In genomic region chr12:82687020-82687951, GRCh38 we compare ENCODE assay signal across 8 cellular contexts. TPM values are rescaled to one million over a fixed set of nuclear protein-coding genes. Genes with fewer than 3 reads are reported as not detected.
DNase-seq lines count a peak whose midpoint lies in the region; ATAC-seq and TF ChIP-seq lines count a peak whose summit lies in the region.

No MANE protein-coding gene starts in this region.

- H2AFZ ChIP-seq in neuronal stem cell (ENCODE audit: low read length) = peak overlapping the region; percentile 98

- H3K14ac ChIP-seq in neuronal stem cell (ENCODE audit: low read length) = no peak overlapping the region

- TF ChIP-seq CTCF in fibroblast of the aortic adventitia (IDR thresholded peaks at IDR 0.05; ENCODE audit: insufficient read depth, low read length) (no peak), suprapubic skin (IDR thresholded peaks at IDR 0.05) (no peak)

- peak overlapping the region; percentile 93 for H3K18ac ChIP-seq in neuronal stem cell (ENCODE audit: low read length)

- H3K4me3 ChIP-seq in fibroblast of the aortic adventitia (ENCODE audit: low read depth, low read length) = peak overlapping the region; percentile 94
- H3K4me3 ChIP-seq in neuronal stem cell (ENCODE audit: low read length in 2 of 2) = peak overlapping the region; percentile 72 to 96
- H3K4me3 ChIP-seq in suprapubic skin = peak overlapping the region; percentile 71

- H4K91ac ChIP-seq in neuronal stem cell (ENCODE audit: low read depth, low read length, poor library complexity) = no peak overlapping the region

- H3K4me1 ChIP-seq in neuronal stem cell (ENCODE audit: control insufficient read depth in 2 of 2, insufficient read depth in 1 of 2, low read depth in 1 of 2, low read length in 2 of 2) = peaks cover 2 to 4% of the 10 kb centered on the region in 2 donors
- H3K4me1 ChIP-seq in suprapubic skin = peaks cover 26% of the 10 kb centered on the region

- no CpG with 5 or more reads among the region's 74 CpGs for WGBS in neuronal stem cell (ENCODE audit: extremely low coverage in 2 of 2, insufficient read length in 2 of 2, insufficient replicate concordance in 1 of 2), 2 donors
- under 1% methylated on average over 54 of the region's 74 CpGs for WGBS in suprapubic skin

- H3K36me3 ChIP-seq in neuronal stem cell (replicated peaks in 1 of 2; ENCODE audit: control insufficient read depth in 2 of 2, insufficient read depth in 2 of 2, low read length in 2 of 2) (peaks cover 0 to 20% of the 10 kb centered on the region in 2 donors), suprapubic skin (no peaks in the 10 kb centered on the region)

- H2AK5ac ChIP-seq in neuronal stem cell (ENCODE audit: low read depth, low read length) = no peak overlapping the region

- H2BK120ac ChIP-seq in neuronal stem cell (ENCODE audit: low read depth, low read length) = no peak overlapping the region

- H3K9me3 ChIP-seq in neuronal stem cell (replicated peaks in 1 of 2; ENCODE audit: control insufficient read depth in 2 of 2, insufficient read depth in 1 of 2, low read depth in 1 of 2, low read length in 2 of 2) (no peaks in the 10 kb centered on the region), suprapubic skin (no peaks in the 10 kb centered on the region)

- no peak overlapping the region for H3K4ac ChIP-seq in neuronal stem cell (ENCODE audit: low read length)

- DNase-seq in CD1c-positive myeloid dendritic cell (ENCODE audit: extremely low spot score) = peak; percentile 36
- peak; percentile 53 for DNase-seq in OCI-M1 (lab: John Stamatoyannopoulos, UW)
- DNase-seq in fibroblast of the aortic adventitia (ENCODE audit: low read depth) = peak; percentile 33
- peak; percentile 42 for DNase-seq in neuronal stem cell (ENCODE audit: low spot score)
- DNase-seq in suprapubic skin (ENCODE audit: low spot score in 2 of 2) = peak; percentile 65 to 79

- peak overlapping the region; percentile 93 for H3K27ac Mint-ChIP-seq in activated T-helper 17 cell treated with anti-CD3 and anti-CD28 coated beads, Interleukin-2, amount 50 U/mL, for 72 hours

- peak overlapping the region; percentile 90 for H3K4me2 ChIP-seq in neuronal stem cell (ENCODE audit: insufficient read depth, low read length, poor library complexity, severe bottlenecking)

- H3K27me3 ChIP-seq in neuronal stem cell (ENCODE audit: control insufficient read depth in 3 of 3, insufficient read depth in 3 of 3, low read depth in 1 of 3, low read length in 3 of 3) = no peaks in the 10 kb centered on the region
- no peaks in the 10 kb centered on the region for H3K27me3 ChIP-seq in suprapubic skin

- peak overlapping the region; percentile 72 for H3K27ac ChIP-seq in neuronal stem cell (replicated peaks; ENCODE audit: low read length)
- peak overlapping the region; percentile 88 for H3K27ac ChIP-seq in suprapubic skin

- peaks cover 8% of the 10 kb centered on the region for H3K4me1 Mint-ChIP-seq in activated T-helper 17 cell treated with anti-CD3 and anti-CD28 coated beads, Interleukin-2, amount 50 U/mL, for 72 hours

- peak overlapping the region; percentile 3 for H2BK15ac ChIP-seq in neuronal stem cell (ENCODE audit: low read length)

- ATAC-seq in GM19455 (IDR thresholded peaks at IDR 0.05; ENCODE audit: unreplicated experiment) = peak; percentile 52
- ATAC-seq in HG03565 (IDR thresholded peaks at IDR 0.05; ENCODE audit: unreplicated experiment) = peak; percentile 21
- peak; percentile 55 for ATAC-seq in activated T-helper 17 cell treated with anti-CD3 and anti-CD28 coated beads, Interleukin-2, amount 50 U/mL, for 72 hours (replicated peaks)

- no peak for TF ChIP-seq POLR2A in suprapubic skin (IDR thresholded peaks at IDR 0.05)

- H3K4me3 Mint-ChIP-seq in activated T-helper 17 cell treated with anti-CD3 and anti-CD28 coated beads, Interleukin-2, amount 50 U/mL, for 72 hours = peak overlapping the region; percentile 97

- H2BK5ac ChIP-seq in neuronal stem cell (ENCODE audit: low read length) = no peak overlapping the region

- peaks cover 8% of the 10 kb centered on the region for H3K36me3 Mint-ChIP-seq in activated T-helper 17 cell treated with anti-CD3 and anti-CD28 coated beads, Interleukin-2, amount 50 U/mL, for 72 hours (ENCODE audit: low read depth)

- H3K27me3 Mint-ChIP-seq in activated T-helper 17 cell treated with anti-CD3 and anti-CD28 coated beads, Interleukin-2, amount 50 U/mL, for 72 hours = peaks cover 10% of the 10 kb centered on the region

- no peaks in the 10 kb centered on the region for H3K9me3 Mint-ChIP-seq in activated T-helper 17 cell treated with anti-CD3 and anti-CD28 coated beads, Interleukin-2, amount 50 U/mL, for 72 hours

- peak overlapping the region; percentile 77 for H3K23ac ChIP-seq in neuronal stem cell (ENCODE audit: low read depth, low read length, poor library complexity)

- no peak for TF ChIP-seq EP300 in suprapubic skin (IDR thresholded peaks at IDR 0.05)

- H4K8ac ChIP-seq in neuronal stem cell (ENCODE audit: low read depth, low read length) = no peak overlapping the region

- H3K79me1 ChIP-seq in neuronal stem cell (ENCODE audit: low read depth, low read length) = peaks cover 6% of the 10 kb centered on the region

- peak overlapping the region; percentile 95 for H3K9ac ChIP-seq in neuronal stem cell (ENCODE audit: low read depth, low read length, poor library complexity)

- no peak overlapping the region for H2BK12ac ChIP-seq in neuronal stem cell (ENCODE audit: low read length)

RNA-seq across cellular contexts. Expression of gene TMTC2, which starts 0.6 kb away (rescaled TPM):
- 10 to 100 TPM in 1 of 2 donors, 1 to 10 TPM in 1; 5.8 to 11.2 TPM for total RNA-seq in activated T-helper 17 cell treated with anti-CD3 and anti-CD28 coated beads, Interleukin-2, amount 50 U/mL, for 72 hours
- total RNA-seq in fibroblast of the aortic adventitia (ENCODE audit: low replicate concordance) (21.1 and 83.6 TPM in 2 replicates), suprapubic skin (10 to 100 TPM; 16.7 to 21.1 (median 18.9) TPM)
- 15.7 TPM for polyA plus RNA-seq in neuronal stem cell (2013, experiment 1 of 2)
- polyA plus RNA-seq in neuronal stem cell (2013, experiment 2 of 2) = 15.6 TPM

Comparison
In these comparisons a context has a peak if more than half of its experiments do, and no peak if none do; other contexts are left out.
1. Peak in every context shown above with its lines: DNase-seq, ATAC-seq, H3K4me3 ChIP-seq and H3K27ac ChIP-seq.